In genomic region chr1:237740831-237741230, GRCh38 we compare ENCODE assay signal across 1 cellular context.
TF ChIP-seq lines count a peak whose summit lies in the region.

No MANE protein-coding gene starts in this region.

TF ChIP-seq in GM23338, 12 proteins besides CTCF, POLR2A, EP300 and RAD21:
- TF ChIP-seq ZNF462 (CRISPR knock-in tag; IDR thresholded peaks at IDR 0.05), result no peak
- TF ChIP-seq ZNF331 (CRISPR knock-in tag; IDR thresholded peaks at IDR 0.05; ENCODE audit: low read depth), result no peak
- no peak for TF ChIP-seq REST (IDR thresholded peaks at IDR 0.05; ENCODE audit: unreplicated experiment)
- no peak for TF ChIP-seq ETS1 (IDR thresholded peaks at IDR 0.05)
- no peak for TF ChIP-seq STAT1 (IDR thresholded peaks at IDR 0.05; ENCODE audit: unreplicated experiment)
